1 cellular context compared by ENCODE assay signal in the genomic region with DNA sequence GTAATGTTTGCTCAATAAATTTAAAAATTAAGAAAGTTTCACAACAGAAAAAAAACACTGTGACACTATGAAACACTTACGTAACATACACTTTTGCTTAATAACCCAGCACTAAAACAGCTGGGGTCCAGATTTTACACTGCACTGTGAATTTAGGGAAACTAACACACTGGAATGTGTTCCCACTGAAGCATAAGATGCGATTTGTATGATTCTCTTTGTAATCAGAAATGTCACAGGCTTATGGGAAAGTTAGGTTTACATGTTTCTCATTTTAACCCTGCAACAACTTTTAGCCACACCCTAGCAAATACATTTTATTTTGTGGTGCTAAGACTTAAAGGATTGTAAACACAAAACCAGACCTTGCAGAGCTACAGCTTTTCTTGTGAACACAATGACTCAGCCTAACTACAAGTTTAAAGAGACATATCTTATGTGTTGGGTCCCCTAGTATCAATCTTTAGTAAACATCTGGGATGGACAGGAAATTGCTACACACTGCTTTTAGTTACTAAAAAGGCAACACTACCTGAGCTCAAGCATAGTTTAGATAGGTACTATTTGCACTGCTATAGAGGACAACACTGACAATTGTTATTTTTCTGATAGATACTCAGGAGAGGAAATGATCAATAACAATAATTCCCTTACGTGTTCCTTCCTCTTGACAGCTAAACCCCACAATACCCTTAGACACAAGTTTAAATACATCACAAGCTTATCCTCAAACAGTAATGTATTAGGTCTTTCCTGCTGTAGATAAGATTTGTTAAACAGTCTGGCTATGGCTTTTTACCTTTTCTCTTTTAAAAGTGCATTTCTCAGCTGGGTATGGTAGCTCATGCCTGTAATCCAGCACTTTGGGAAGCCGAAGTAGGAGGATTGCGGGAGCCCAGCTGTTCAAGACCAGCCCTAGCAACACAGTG.
TF ChIP-seq lines count a peak whose summit lies in the region.

No MANE protein-coding gene starts in this region.

TF ChIP-seq in K562, 482 proteins besides CTCF, POLR2A, EP300 and RAD21 (continued from another document and continues in another):
- TF ChIP-seq, protein P1, sequence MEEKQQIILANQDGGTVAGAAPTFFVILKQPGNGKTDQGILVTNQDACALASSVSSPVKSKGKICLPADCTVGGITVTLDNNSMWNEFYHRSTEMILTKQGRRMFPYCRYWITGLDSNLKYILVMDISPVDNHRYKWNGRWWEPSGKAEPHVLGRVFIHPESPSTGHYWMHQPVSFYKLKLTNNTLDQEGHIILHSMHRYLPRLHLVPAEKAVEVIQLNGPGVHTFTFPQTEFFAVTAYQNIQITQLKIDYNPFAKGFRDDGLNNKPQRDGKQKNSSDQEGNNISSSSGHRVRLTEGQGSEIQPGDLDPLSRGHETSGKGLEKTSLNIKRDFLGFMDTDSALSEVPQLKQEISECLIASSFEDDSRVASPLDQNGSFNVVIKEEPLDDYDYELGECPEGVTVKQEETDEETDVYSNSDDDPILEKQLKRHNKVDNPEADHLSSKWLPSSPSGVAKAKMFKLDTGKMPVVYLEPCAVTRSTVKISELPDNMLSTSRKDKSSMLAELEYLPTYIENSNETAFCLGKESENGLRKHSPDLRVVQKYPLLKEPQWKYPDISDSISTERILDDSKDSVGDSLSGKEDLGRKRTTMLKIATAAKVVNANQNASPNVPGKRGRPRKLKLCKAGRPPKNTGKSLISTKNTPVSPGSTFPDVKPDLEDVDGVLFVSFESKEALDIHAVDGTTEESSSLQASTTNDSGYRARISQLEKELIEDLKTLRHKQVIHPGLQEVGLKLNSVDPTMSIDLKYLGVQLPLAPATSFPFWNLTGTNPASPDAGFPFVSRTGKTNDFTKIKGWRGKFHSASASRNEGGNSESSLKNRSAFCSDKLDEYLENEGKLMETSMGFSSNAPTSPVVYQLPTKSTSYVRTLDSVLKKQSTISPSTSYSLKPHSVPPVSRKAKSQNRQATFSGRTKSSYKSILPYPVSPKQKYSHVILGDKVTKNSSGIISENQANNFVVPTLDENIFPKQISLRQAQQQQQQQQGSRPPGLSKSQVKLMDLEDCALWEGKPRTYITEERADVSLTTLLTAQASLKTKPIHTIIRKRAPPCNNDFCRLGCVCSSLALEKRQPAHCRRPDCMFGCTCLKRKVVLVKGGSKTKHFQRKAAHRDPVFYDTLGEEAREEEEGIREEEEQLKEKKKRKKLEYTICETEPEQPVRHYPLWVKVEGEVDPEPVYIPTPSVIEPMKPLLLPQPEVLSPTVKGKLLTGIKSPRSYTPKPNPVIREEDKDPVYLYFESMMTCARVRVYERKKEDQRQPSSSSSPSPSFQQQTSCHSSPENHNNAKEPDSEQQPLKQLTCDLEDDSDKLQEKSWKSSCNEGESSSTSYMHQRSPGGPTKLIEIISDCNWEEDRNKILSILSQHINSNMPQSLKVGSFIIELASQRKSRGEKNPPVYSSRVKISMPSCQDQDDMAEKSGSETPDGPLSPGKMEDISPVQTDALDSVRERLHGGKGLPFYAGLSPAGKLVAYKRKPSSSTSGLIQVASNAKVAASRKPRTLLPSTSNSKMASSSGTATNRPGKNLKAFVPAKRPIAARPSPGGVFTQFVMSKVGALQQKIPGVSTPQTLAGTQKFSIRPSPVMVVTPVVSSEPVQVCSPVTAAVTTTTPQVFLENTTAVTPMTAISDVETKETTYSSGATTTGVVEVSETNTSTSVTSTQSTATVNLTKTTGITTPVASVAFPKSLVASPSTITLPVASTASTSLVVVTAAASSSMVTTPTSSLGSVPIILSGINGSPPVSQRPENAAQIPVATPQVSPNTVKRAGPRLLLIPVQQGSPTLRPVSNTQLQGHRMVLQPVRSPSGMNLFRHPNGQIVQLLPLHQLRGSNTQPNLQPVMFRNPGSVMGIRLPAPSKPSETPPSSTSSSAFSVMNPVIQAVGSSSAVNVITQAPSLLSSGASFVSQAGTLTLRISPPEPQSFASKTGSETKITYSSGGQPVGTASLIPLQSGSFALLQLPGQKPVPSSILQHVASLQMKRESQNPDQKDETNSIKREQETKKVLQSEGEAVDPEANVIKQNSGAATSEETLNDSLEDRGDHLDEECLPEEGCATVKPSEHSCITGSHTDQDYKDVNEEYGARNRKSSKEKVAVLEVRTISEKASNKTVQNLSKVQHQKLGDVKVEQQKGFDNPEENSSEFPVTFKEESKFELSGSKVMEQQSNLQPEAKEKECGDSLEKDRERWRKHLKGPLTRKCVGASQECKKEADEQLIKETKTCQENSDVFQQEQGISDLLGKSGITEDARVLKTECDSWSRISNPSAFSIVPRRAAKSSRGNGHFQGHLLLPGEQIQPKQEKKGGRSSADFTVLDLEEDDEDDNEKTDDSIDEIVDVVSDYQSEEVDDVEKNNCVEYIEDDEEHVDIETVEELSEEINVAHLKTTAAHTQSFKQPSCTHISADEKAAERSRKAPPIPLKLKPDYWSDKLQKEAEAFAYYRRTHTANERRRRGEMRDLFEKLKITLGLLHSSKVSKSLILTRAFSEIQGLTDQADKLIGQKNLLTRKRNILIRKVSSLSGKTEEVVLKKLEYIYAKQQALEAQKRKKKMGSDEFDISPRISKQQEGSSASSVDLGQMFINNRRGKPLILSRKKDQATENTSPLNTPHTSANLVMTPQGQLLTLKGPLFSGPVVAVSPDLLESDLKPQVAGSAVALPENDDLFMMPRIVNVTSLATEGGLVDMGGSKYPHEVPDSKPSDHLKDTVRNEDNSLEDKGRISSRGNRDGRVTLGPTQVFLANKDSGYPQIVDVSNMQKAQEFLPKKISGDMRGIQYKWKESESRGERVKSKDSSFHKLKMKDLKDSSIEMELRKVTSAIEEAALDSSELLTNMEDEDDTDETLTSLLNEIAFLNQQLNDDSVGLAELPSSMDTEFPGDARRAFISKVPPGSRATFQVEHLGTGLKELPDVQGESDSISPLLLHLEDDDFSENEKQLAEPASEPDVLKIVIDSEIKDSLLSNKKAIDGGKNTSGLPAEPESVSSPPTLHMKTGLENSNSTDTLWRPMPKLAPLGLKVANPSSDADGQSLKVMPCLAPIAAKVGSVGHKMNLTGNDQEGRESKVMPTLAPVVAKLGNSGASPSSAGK (IDR thresholded peaks at IDR 0.05): no peak
- TF ChIP-seq, protein P2, sequence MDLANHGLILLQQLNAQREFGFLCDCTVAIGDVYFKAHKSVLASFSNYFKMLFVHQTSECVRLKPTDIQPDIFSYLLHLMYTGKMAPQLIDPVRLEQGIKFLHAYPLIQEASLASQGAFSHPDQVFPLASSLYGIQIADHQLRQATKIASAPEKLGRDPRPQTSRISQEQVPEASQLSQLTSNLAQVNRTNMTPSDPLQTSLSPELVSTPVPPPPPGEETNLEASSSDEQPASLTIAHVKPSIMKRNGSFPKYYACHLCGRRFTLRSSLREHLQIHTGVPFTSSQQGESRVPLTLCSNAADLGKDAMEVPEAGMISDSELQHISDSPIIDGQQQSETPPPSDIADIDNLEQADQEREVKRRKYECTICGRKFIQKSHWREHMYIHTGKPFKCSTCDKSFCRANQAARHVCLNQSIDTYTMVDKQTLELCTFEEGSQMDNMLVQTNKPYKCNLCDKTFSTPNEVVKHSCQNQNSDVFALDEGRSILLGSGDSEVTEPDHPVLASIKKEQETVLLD (IDR thresholded peaks at IDR 0.05): 0 out of 2 replicates have a peak, but pooled peaks have one; percentile 40
- TF ChIP-seq PRMT5 (CRISPR knock-in tag; IDR thresholded peaks at IDR 0.05): no peak
- TF ChIP-seq MTA2 (IDR thresholded peaks at IDR 0.05; ENCODE audit: low read depth): peak; percentile 41; the same call in 1 of the 2 replicates
- TF ChIP-seq ETV1 (tag; conservative IDR thresholded peaks at IDR 0.05; ENCODE audit: low read depth): peak; percentile 81
- peak; percentile 18; the same call in 1 of the 2 replicates for TF ChIP-seq JUN (IDR thresholded peaks at IDR 0.05; ENCODE audit: borderline replicate concordance, low read depth, low read length)
- no peak for TF ChIP-seq JUN (CRISPR knock-in tag; IDR thresholded peaks at IDR 0.05; ENCODE audit: borderline replicate concordance)
- peak; percentile 39; the same call in 1 of the 2 replicates for TF ChIP-seq ADNP (tag; IDR thresholded peaks at IDR 0.05)
- no peak for TF ChIP-seq SREBF2 (CRISPR knock-in tag; IDR thresholded peaks at IDR 0.05)
- no peak for TF ChIP-seq ZSCAN29 (IDR thresholded peaks at IDR 0.05)
- peak; percentile 86 to 92 for TF ChIP-seq FOXK2 (conservative IDR thresholded peaks at IDR 0.05 in 1 of 2, IDR thresholded peaks at IDR 0.05 in 1 of 2; ENCODE audit: low read depth in 2 of 2)
- 0 out of 2 replicates have a peak, but pooled peaks have one; percentile 40 for TF ChIP-seq DMBX1 (CRISPR knock-in tag; IDR thresholded peaks at IDR 0.05; ENCODE audit: borderline replicate concordance)
- TF ChIP-seq, protein P3, sequence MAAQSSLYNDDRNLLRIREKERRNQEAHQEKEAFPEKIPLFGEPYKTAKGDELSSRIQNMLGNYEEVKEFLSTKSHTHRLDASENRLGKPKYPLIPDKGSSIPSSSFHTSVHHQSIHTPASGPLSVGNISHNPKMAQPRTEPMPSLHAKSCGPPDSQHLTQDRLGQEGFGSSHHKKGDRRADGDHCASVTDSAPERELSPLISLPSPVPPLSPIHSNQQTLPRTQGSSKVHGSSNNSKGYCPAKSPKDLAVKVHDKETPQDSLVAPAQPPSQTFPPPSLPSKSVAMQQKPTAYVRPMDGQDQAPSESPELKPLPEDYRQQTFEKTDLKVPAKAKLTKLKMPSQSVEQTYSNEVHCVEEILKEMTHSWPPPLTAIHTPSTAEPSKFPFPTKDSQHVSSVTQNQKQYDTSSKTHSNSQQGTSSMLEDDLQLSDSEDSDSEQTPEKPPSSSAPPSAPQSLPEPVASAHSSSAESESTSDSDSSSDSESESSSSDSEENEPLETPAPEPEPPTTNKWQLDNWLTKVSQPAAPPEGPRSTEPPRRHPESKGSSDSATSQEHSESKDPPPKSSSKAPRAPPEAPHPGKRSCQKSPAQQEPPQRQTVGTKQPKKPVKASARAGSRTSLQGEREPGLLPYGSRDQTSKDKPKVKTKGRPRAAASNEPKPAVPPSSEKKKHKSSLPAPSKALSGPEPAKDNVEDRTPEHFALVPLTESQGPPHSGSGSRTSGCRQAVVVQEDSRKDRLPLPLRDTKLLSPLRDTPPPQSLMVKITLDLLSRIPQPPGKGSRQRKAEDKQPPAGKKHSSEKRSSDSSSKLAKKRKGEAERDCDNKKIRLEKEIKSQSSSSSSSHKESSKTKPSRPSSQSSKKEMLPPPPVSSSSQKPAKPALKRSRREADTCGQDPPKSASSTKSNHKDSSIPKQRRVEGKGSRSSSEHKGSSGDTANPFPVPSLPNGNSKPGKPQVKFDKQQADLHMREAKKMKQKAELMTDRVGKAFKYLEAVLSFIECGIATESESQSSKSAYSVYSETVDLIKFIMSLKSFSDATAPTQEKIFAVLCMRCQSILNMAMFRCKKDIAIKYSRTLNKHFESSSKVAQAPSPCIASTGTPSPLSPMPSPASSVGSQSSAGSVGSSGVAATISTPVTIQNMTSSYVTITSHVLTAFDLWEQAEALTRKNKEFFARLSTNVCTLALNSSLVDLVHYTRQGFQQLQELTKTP (IDR thresholded peaks at IDR 0.05; ENCODE audit: low read depth in 1 of 2, partially characterized antibody in 2 of 2): peak in 1 of 2 experiments; percentile 46
- TF ChIP-seq DIDO1 (tag; IDR thresholded peaks at IDR 0.05; ENCODE audit: low read depth): no peak
- TF ChIP-seq BRD9 (IDR thresholded peaks at IDR 0.05; ENCODE audit: low read depth, partially characterized antibody): peak; percentile 53
- TF ChIP-seq, protein P4, sequence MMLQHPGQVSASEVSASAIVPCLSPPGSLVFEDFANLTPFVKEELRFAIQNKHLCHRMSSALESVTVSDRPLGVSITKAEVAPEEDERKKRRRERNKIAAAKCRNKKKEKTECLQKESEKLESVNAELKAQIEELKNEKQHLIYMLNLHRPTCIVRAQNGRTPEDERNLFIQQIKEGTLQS (IDR thresholded peaks at IDR 0.05): peak; percentile 71; the same call in 1 of the 2 replicates
- TF ChIP-seq, protein P4 (CRISPR knock-in tag; conservative IDR thresholded peaks at IDR 0.05): no peak
- no peak for TF ChIP-seq RFX1 (IDR thresholded peaks at IDR 0.05)
- peak; percentile 45 for TF ChIP-seq TAF9B (IDR thresholded peaks at IDR 0.05; ENCODE audit: partially characterized antibody)
- no peak for TF ChIP-seq BMI1 (IDR thresholded peaks at IDR 0.05; ENCODE audit: low read length)
- TF ChIP-seq MEIS2 (IDR thresholded peaks at IDR 0.05; ENCODE audit: partially characterized antibody): peak; percentile 38
- TF ChIP-seq GATAD2B (IDR thresholded peaks at IDR 0.05; ENCODE audit: borderline replicate concordance): peak; percentile 55; the same call in 1 of the 2 replicates
- TF ChIP-seq, protein P5, sequence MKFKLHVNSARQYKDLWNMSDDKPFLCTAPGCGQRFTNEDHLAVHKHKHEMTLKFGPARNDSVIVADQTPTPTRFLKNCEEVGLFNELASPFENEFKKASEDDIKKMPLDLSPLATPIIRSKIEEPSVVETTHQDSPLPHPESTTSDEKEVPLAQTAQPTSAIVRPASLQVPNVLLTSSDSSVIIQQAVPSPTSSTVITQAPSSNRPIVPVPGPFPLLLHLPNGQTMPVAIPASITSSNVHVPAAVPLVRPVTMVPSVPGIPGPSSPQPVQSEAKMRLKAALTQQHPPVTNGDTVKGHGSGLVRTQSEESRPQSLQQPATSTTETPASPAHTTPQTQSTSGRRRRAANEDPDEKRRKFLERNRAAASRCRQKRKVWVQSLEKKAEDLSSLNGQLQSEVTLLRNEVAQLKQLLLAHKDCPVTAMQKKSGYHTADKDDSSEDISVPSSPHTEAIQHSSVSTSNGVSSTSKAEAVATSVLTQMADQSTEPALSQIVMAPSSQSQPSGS (CRISPR knock-in tag; IDR thresholded peaks at IDR 0.05): no peak
- TF ChIP-seq SMARCA4 (IDR thresholded peaks at IDR 0.05): peak; percentile 94
- TF ChIP-seq PML (IDR thresholded peaks at IDR 0.05; ENCODE audit: low read length): peak; percentile 72; the same call in 1 of the 2 replicates
- TF ChIP-seq, protein P6, sequence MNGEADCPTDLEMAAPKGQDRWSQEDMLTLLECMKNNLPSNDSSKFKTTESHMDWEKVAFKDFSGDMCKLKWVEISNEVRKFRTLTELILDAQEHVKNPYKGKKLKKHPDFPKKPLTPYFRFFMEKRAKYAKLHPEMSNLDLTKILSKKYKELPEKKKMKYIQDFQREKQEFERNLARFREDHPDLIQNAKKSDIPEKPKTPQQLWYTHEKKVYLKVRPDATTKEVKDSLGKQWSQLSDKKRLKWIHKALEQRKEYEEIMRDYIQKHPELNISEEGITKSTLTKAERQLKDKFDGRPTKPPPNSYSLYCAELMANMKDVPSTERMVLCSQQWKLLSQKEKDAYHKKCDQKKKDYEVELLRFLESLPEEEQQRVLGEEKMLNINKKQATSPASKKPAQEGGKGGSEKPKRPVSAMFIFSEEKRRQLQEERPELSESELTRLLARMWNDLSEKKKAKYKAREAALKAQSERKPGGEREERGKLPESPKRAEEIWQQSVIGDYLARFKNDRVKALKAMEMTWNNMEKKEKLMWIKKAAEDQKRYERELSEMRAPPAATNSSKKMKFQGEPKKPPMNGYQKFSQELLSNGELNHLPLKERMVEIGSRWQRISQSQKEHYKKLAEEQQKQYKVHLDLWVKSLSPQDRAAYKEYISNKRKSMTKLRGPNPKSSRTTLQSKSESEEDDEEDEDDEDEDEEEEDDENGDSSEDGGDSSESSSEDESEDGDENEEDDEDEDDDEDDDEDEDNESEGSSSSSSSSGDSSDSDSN (IDR thresholded peaks at IDR 0.05; ENCODE audit: borderline replicate concordance in 1 of 2, low read depth in 2 of 2, low read length in 2 of 2): 0 out of 4 replicates have a peak, but pooled peaks of 1 of the 2 experiments have one; percentile 32
- TF ChIP-seq RBM15 (IDR thresholded peaks at IDR 0.05; ENCODE audit: insufficient read depth, low read length): no peak
